1 cellular context compared by ENCODE assay signal in the genomic region with DNA sequence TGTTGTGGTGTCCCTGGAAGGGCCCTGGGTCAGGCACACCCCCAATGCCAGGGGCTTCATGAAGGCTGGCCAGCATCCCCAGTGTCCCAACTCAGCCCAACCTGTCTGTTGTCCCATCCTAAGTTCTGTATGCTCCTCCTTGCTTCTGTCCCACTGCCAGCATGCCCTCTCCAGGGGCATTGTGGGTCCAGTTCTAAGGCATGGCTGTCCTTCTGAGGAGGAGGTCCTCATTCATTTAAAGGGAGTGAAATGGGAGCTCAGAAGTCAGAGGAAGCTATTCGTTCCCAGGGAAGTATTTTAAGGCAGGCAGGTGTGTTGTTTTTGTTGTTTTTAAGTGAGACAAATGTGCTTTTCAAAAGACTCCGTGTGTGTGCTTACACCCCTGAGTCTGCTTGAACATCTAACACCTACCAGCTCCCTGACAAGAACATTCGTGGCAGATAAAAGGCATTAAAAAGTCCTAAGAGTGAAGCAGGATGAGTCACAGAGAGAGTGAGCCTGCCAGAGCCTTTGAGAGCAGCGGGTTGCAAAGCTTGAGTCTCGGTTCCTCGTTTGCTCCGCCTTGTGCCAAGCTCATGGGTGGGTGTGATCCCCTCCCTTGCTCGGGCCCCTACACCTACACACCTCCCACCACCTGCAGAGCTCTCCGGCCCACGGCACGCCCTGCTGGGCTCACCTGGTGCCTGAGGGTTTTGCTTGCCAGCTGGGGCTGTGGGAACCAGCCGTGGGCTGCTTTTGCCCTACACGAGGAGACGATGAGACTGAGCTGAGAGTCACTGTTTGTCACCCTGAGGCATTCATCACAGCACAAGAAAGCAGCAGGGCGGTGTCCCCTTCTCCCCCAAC.
TF ChIP-seq lines count a peak whose summit lies in the region.

No MANE protein-coding gene starts in this region.

TF ChIP-seq in GM12878, 131 proteins besides CTCF, POLR2A, EP300 and RAD21 (continued from another document and continues in another):
- TF ChIP-seq, protein P1, sequence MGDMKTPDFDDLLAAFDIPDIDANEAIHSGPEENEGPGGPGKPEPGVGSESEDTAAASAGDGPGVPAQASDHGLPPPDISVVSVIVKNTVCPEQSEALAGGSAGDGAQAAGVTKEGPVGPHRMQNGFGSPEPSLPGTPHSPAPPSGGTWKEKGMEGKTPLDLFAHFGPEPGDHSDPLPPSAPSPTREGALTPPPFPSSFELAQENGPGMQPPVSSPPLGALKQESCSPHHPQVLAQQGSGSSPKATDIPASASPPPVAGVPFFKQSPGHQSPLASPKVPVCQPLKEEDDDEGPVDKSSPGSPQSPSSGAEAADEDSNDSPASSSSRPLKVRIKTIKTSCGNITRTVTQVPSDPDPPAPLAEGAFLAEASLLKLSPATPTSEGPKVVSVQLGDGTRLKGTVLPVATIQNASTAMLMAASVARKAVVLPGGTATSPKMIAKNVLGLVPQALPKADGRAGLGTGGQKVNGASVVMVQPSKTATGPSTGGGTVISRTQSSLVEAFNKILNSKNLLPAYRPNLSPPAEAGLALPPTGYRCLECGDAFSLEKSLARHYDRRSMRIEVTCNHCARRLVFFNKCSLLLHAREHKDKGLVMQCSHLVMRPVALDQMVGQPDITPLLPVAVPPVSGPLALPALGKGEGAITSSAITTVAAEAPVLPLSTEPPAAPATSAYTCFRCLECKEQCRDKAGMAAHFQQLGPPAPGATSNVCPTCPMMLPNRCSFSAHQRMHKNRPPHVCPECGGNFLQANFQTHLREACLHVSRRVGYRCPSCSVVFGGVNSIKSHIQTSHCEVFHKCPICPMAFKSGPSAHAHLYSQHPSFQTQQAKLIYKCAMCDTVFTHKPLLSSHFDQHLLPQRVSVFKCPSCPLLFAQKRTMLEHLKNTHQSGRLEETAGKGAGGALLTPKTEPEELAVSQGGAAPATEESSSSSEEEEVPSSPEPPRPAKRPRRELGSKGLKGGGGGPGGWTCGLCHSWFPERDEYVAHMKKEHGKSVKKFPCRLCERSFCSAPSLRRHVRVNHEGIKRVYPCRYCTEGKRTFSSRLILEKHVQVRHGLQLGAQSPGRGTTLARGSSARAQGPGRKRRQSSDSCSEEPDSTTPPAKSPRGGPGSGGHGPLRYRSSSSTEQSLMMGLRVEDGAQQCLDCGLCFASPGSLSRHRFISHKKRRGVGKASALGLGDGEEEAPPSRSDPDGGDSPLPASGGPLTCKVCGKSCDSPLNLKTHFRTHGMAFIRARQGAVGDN (IDR thresholded peaks at IDR 0.05): peak; percentile 88
- TF ChIP-seq SREBF1 (IDR thresholded peaks at IDR 0.05; ENCODE audit: low read length) (no peak), NFXL1 (IDR thresholded peaks at IDR 0.05; ENCODE audit: borderline replicate concordance) (no peak), TCF12 (IDR thresholded peaks at IDR 0.05; ENCODE audit: low read depth, low read length) (peak; percentile 88; the same call in 1 of the 2 replicates), STAT1 (conservative IDR thresholded peaks at IDR 0.05) (no peak), POLR2AphosphoS5 (IDR thresholded peaks at IDR 0.05; ENCODE audit: low read length) (peak; percentile 77), CEBPB (IDR thresholded peaks at IDR 0.05; ENCODE audit: borderline replicate concordance in 1 of 2, low read depth in 2 of 2, low read length in 2 of 2) (no peak), RFX5 (IDR thresholded peaks at IDR 0.05; ENCODE audit: low read depth, low read length) (no peak), SMARCA5 (IDR thresholded peaks at IDR 0.05) (peak; percentile 25; the same call in 1 of the 2 replicates), RCOR1 (conservative IDR thresholded peaks at IDR 0.05; ENCODE audit: low read depth, low read length) (no peak), NR2C2 (IDR thresholded peaks at IDR 0.05; ENCODE audit: borderline replicate concordance, control insufficient read depth, insufficient read length, low read depth) (no peak), EGR1 (IDR thresholded peaks at IDR 0.05; ENCODE audit: borderline replicate concordance in 1 of 2, low read depth in 2 of 2, low read length in 2 of 2) (peak; percentile 59 to 92), MTA3 (IDR thresholded peaks at IDR 0.05; ENCODE audit: borderline replicate concordance, low read length) (no peak), MYC (IDR thresholded peaks at IDR 0.05; ENCODE audit: insufficient read depth, insufficient read length, insufficient replicate concordance, low read length, severe bottlenecking) (no peak), CREB1 (IDR thresholded peaks at IDR 0.05; ENCODE audit: low read depth) (peak; percentile 23; the same call in 1 of the 2 replicates), SIN3A (IDR thresholded peaks at IDR 0.05; ENCODE audit: low read depth, low read length) (0 out of 2 replicates have a peak, but pooled peaks have one; percentile 58), BRCA1 (IDR thresholded peaks at IDR 0.05; ENCODE audit: low read depth, low read length) (no peak), BMI1 (IDR thresholded peaks at IDR 0.05; ENCODE audit: borderline replicate concordance) (no peak; the same call in 1 of the 2 replicates), DPF2 (IDR thresholded peaks at IDR 0.05) (peak; percentile 85), SMAD5 (IDR thresholded peaks at IDR 0.05; ENCODE audit: low read depth) (peak; percentile 55; the same call in 1 of the 2 replicates), NFIC (IDR thresholded peaks at IDR 0.05; ENCODE audit: low read depth, low read length) (peak; percentile 28; the same call in 1 of the 2 replicates), CBX5 (IDR thresholded peaks at IDR 0.05; ENCODE audit: low read depth) (0 out of 2 replicates have a peak, but pooled peaks have one; percentile 37), CREM (IDR thresholded peaks at IDR 0.05; ENCODE audit: low read depth) (no peak), YBX1 (IDR thresholded peaks at IDR 0.05) (no peak)
- TF ChIP-seq, protein P2, sequence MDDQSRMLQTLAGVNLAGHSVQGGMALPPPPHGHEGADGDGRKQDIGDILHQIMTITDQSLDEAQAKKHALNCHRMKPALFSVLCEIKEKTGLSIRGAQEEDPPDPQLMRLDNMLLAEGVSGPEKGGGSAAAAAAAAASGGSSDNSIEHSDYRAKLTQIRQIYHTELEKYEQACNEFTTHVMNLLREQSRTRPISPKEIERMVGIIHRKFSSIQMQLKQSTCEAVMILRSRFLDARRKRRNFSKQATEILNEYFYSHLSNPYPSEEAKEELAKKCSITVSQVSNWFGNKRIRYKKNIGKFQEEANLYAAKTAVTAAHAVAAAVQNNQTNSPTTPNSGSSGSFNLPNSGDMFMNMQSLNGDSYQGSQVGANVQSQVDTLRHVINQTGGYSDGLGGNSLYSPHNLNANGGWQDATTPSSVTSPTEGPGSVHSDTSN (IDR thresholded peaks at IDR 0.05; ENCODE audit: insufficient replicate concordance, low read depth, low read length): peak; percentile 0
- TF ChIP-seq, protein P3, sequence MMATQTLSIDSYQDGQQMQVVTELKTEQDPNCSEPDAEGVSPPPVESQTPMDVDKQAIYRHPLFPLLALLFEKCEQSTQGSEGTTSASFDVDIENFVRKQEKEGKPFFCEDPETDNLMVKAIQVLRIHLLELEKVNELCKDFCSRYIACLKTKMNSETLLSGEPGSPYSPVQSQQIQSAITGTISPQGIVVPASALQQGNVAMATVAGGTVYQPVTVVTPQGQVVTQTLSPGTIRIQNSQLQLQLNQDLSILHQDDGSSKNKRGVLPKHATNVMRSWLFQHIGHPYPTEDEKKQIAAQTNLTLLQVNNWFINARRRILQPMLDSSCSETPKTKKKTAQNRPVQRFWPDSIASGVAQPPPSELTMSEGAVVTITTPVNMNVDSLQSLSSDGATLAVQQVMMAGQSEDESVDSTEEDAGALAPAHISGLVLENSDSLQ (IDR thresholded peaks at IDR 0.05): 0 out of 2 replicates have a peak, but pooled peaks have one; percentile 14
- TF ChIP-seq, protein P4, sequence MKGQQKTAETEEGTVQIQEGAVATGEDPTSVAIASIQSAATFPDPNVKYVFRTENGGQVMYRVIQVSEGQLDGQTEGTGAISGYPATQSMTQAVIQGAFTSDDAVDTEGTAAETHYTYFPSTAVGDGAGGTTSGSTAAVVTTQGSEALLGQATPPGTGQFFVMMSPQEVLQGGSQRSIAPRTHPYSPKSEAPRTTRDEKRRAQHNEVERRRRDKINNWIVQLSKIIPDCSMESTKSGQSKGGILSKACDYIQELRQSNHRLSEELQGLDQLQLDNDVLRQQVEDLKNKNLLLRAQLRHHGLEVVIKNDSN (IDR thresholded peaks at IDR 0.05; ENCODE audit: borderline replicate concordance, extremely low read length, insufficient read depth, low read depth, low read length): no peak
- TF ChIP-seq, protein P5, sequence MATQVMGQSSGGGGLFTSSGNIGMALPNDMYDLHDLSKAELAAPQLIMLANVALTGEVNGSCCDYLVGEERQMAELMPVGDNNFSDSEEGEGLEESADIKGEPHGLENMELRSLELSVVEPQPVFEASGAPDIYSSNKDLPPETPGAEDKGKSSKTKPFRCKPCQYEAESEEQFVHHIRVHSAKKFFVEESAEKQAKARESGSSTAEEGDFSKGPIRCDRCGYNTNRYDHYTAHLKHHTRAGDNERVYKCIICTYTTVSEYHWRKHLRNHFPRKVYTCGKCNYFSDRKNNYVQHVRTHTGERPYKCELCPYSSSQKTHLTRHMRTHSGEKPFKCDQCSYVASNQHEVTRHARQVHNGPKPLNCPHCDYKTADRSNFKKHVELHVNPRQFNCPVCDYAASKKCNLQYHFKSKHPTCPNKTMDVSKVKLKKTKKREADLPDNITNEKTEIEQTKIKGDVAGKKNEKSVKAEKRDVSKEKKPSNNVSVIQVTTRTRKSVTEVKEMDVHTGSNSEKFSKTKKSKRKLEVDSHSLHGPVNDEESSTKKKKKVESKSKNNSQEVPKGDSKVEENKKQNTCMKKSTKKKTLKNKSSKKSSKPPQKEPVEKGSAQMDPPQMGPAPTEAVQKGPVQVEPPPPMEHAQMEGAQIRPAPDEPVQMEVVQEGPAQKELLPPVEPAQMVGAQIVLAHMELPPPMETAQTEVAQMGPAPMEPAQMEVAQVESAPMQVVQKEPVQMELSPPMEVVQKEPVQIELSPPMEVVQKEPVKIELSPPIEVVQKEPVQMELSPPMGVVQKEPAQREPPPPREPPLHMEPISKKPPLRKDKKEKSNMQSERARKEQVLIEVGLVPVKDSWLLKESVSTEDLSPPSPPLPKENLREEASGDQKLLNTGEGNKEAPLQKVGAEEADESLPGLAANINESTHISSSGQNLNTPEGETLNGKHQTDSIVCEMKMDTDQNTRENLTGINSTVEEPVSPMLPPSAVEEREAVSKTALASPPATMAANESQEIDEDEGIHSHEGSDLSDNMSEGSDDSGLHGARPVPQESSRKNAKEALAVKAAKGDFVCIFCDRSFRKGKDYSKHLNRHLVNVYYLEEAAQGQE (IDR thresholded peaks at IDR 0.05; ENCODE audit: low read depth, low read length): no peak
- TF ChIP-seq, protein P6, sequence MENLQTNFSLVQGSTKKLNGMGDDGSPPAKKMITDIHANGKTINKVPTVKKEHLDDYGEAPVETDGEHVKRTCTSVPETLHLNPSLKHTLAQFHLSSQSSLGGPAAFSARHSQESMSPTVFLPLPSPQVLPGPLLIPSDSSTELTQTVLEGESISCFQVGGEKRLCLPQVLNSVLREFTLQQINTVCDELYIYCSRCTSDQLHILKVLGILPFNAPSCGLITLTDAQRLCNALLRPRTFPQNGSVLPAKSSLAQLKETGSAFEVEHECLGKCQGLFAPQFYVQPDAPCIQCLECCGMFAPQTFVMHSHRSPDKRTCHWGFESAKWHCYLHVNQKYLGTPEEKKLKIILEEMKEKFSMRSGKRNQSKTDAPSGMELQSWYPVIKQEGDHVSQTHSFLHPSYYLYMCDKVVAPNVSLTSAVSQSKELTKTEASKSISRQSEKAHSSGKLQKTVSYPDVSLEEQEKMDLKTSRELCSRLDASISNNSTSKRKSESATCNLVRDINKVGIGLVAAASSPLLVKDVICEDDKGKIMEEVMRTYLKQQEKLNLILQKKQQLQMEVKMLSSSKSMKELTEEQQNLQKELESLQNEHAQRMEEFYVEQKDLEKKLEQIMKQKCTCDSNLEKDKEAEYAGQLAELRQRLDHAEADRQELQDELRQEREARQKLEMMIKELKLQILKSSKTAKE (IDR thresholded peaks at IDR 0.05; ENCODE audit: low read depth, poor library complexity, severe bottlenecking): peak; percentile 20
- TF ChIP-seq, protein P7, sequence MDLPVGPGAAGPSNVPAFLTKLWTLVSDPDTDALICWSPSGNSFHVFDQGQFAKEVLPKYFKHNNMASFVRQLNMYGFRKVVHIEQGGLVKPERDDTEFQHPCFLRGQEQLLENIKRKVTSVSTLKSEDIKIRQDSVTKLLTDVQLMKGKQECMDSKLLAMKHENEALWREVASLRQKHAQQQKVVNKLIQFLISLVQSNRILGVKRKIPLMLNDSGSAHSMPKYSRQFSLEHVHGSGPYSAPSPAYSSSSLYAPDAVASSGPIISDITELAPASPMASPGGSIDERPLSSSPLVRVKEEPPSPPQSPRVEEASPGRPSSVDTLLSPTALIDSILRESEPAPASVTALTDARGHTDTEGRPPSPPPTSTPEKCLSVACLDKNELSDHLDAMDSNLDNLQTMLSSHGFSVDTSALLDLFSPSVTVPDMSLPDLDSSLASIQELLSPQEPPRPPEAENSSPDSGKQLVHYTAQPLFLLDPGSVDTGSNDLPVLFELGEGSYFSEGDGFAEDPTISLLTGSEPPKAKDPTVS (IDR thresholded peaks at IDR 0.05; ENCODE audit: low read depth, low read length): no peak
- TF ChIP-seq, protein P8, sequence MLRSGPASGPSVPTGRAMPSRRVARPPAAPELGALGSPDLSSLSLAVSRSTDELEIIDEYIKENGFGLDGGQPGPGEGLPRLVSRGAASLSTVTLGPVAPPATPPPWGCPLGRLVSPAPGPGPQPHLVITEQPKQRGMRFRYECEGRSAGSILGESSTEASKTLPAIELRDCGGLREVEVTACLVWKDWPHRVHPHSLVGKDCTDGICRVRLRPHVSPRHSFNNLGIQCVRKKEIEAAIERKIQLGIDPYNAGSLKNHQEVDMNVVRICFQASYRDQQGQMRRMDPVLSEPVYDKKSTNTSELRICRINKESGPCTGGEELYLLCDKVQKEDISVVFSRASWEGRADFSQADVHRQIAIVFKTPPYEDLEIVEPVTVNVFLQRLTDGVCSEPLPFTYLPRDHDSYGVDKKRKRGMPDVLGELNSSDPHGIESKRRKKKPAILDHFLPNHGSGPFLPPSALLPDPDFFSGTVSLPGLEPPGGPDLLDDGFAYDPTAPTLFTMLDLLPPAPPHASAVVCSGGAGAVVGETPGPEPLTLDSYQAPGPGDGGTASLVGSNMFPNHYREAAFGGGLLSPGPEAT (IDR thresholded peaks at IDR 0.05; ENCODE audit: low read depth): peak; percentile 51; the same call in 1 of the 2 replicates
- TF ChIP-seq, protein P9, sequence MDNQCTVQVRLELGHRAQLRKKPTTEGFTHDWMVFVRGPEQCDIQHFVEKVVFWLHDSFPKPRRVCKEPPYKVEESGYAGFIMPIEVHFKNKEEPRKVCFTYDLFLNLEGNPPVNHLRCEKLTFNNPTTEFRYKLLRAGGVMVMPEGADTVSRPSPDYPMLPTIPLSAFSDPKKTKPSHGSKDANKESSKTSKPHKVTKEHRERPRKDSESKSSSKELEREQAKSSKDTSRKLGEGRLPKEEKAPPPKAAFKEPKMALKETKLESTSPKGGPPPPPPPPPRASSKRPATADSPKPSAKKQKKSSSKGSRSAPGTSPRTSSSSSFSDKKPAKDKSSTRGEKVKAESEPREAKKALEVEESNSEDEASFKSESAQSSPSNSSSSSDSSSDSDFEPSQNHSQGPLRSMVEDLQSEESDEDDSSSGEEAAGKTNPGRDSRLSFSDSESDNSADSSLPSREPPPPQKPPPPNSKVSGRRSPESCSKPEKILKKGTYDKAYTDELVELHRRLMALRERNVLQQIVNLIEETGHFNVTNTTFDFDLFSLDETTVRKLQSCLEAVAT (IDR thresholded peaks at IDR 0.05): peak; percentile 20; the same call in 1 of the 2 replicates
